1 cellular context compared by ENCODE assay signal in genomic region chr16:85628651-85629050, GRCh38.
TF ChIP-seq lines count a peak whose summit lies in the region.

No MANE protein-coding gene starts in this region.

TF ChIP-seq in H1, 55 proteins besides CTCF, POLR2A, EP300 and RAD21 (continued from another document):
- TF ChIP-seq RNF2 (IDR thresholded peaks at IDR 0.05; ENCODE audit: borderline replicate concordance, low read depth, low read length, missing control alignments, poor library complexity, severe bottlenecking), result no peak
- TF ChIP-seq SRF (IDR thresholded peaks at IDR 0.05; ENCODE audit: low read depth, low read length), result no peak
- no peak for TF ChIP-seq SP2 (IDR thresholded peaks at IDR 0.05; ENCODE audit: low read length)
- TF ChIP-seq ATF3 (IDR thresholded peaks at IDR 0.05; ENCODE audit: insufficient read depth, low read depth, low read length), result no peak
- no peak for TF ChIP-seq SP1 (IDR thresholded peaks at IDR 0.05; ENCODE audit: low read depth, low read length)
- TF ChIP-seq BRCA1 (IDR thresholded peaks at IDR 0.05; ENCODE audit: low read depth, low read length), result no peak
- no peak for TF ChIP-seq KDM1A (IDR thresholded peaks at IDR 0.05; ENCODE audit: borderline replicate concordance, low read length)
- TF ChIP-seq MAX (IDR thresholded peaks at IDR 0.05), result no peak
- TF ChIP-seq EGR1 (IDR thresholded peaks at IDR 0.05; ENCODE audit: borderline replicate concordance, low read depth, low read length), result no peak
- no peak for TF ChIP-seq SP4 (IDR thresholded peaks at IDR 0.05; ENCODE audit: low read length)
- TF ChIP-seq FOSL1 (IDR thresholded peaks at IDR 0.05; ENCODE audit: insufficient read depth, low read depth, low read length), result no peak
- TF ChIP-seq, protein P1, sequence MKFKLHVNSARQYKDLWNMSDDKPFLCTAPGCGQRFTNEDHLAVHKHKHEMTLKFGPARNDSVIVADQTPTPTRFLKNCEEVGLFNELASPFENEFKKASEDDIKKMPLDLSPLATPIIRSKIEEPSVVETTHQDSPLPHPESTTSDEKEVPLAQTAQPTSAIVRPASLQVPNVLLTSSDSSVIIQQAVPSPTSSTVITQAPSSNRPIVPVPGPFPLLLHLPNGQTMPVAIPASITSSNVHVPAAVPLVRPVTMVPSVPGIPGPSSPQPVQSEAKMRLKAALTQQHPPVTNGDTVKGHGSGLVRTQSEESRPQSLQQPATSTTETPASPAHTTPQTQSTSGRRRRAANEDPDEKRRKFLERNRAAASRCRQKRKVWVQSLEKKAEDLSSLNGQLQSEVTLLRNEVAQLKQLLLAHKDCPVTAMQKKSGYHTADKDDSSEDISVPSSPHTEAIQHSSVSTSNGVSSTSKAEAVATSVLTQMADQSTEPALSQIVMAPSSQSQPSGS (IDR thresholded peaks at IDR 0.05; ENCODE audit: low read length), result no peak
- TF ChIP-seq NANOG (IDR thresholded peaks at IDR 0.05; ENCODE audit: insufficient read depth, low read depth, low read length, poor library complexity, severe bottlenecking), result no peak
